ENCODE assay signal across 8 cellular contexts in the genomic region with DNA sequence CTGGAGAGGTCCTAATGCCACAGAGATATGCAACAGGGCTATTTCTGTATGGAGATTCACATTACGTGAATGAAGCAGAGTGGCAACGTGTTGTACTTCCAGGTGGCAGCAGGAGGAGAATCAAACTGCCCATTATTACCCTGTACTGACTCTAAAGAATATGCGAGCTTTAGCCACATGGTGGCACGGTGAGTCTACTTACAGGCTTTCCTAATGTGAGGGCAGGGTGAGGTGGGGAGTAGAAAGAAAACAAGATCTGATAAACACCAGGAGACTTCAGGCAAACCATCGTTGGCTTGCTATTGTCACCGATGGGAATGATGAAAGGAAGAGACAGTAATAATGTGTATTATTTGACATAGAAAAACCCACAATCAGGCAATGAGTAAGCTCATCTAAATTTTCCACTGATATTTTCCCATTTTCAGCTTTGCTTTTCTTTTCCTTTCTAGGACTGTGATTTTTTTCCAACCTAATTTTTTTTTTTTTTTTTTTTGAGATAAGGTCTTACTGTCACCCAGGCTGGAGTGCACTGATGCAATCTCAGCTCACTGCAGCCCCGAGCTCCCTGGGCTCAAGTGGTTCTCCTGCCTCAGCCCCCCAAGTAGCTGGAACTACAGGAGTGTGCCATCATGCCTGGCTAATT.
DNase-seq lines count a peak whose midpoint lies in the region; ATAC-seq and TF ChIP-seq lines count a peak whose summit lies in the region.

No MANE protein-coding gene starts in this region.

- H3K4me1 ChIP-seq in BE2C, result no peaks in the 10 kb centered on the region

- peak; percentile 76 for DNase-seq in BE2C
- peak; percentile 83 for DNase-seq in NCI-H2227 (lab: John Stamatoyannopoulos, UW; ENCODE audit: unreplicated experiment)
- DNase-seq in WTC11 (ENCODE audit: low spot score), result peak; percentile 75
- peak; percentile 80 for DNase-seq in cerebellum (ENCODE audit: low spot score)
- peak; percentile 55 to 75 for DNase-seq in left colon
- DNase-seq in stimulated activated CD4-positive, alpha-beta T cell treated with anti-CD3 and anti-CD28 coated beads, TNF-alpha, amount 100 ng/mL, for 4 hours (ENCODE audit: low read depth in 3 of 3), result peak in 2 of 3 experiments; percentile 2 to 23

- peak overlapping the region; percentile 84 for H3K27ac Mint-ChIP-seq in WTC11

- no peaks in the 10 kb centered on the region for H3K36me3 Mint-ChIP-seq in WTC11

- no peaks in the 10 kb centered on the region for H3K9me3 Mint-ChIP-seq in WTC11

- POLR2A ChIA-PET in WTC11 (lab: Charles Lee), result interaction anchor here (0.7 to 1.1 kb wide), 3 partner anchors 38 to 247 kb away, joined by 3 to 5 read pairs (median 5); a partner anchor contains a TSS

- H3K4me1 Mint-ChIP-seq in WTC11, result peaks cover 23% of the 10 kb centered on the region

- no peak overlapping the region for H3K4me3 Mint-ChIP-seq in WTC11

- H3K27me3 Mint-ChIP-seq in WTC11 (ENCODE audit: low read depth), result no peaks in the 10 kb centered on the region

- CTCF ChIA-PET in WTC11 (lab: Charles Lee), result interaction anchor here (0.6 to 2.9 kb wide), 17 partner anchors 13 to 351 kb away, joined by 3 to 21 read pairs (median 4); a partner anchor contains a TSS

- TF ChIP-seq CTCF in BE2C (IDR thresholded peaks at IDR 0.05; ENCODE audit: low read depth, low read length) (peak; percentile 90), WTC11 (IDR thresholded peaks at IDR 0.05) (peak; percentile 48)

- H3K9me3 ChIP-seq in BE2C, result no peaks in the 10 kb centered on the region

- H3K36me3 ChIP-seq in BE2C, result no peaks in the 10 kb centered on the region

- intact Hi-C loops in left colon (cut with DNase I, micrococcal nuclease), result loop anchor here (5.0 to 10.0 kb wide), 3 partner anchors 204 to 347 kb away; a partner anchor contains a TSS

- ATAC-seq in GM19023 (IDR thresholded peaks at IDR 0.05; ENCODE audit: unreplicated experiment) (peak; percentile 94), HG03135 (IDR thresholded peaks at IDR 0.05; ENCODE audit: unreplicated experiment) (peak; percentile 93), WTC11 (peak; percentile 100), left colon (peak; percentile 100)

- no peak overlapping the region for H3K4me3 ChIP-seq in BE2C (ENCODE audit: low read depth, low read length)

- no peaks in the 10 kb centered on the region for H3K27me3 ChIP-seq in BE2C

TF ChIP-seq in WTC11, 78 proteins besides CTCF, POLR2A, EP300 and RAD21:
- TF ChIP-seq TCF7 (CRISPR knock-in tag; IDR thresholded peaks at IDR 0.05; ENCODE audit: low read depth) (no peak), GABPB1 (CRISPR knock-in tag; IDR thresholded peaks at IDR 0.05) (peak; percentile 45; the same call in 1 of the 2 replicates), CBFB (CRISPR knock-in tag; IDR thresholded peaks at IDR 0.05; ENCODE audit: low read depth) (no peak), NFYB (CRISPR knock-in tag; conservative IDR thresholded peaks at IDR 0.05; ENCODE audit: low read depth) (no peak), FOXJ3 (CRISPR knock-in tag; IDR thresholded peaks at IDR 0.05; ENCODE audit: borderline replicate concordance) (no peak)
- TF ChIP-seq, protein P1, sequence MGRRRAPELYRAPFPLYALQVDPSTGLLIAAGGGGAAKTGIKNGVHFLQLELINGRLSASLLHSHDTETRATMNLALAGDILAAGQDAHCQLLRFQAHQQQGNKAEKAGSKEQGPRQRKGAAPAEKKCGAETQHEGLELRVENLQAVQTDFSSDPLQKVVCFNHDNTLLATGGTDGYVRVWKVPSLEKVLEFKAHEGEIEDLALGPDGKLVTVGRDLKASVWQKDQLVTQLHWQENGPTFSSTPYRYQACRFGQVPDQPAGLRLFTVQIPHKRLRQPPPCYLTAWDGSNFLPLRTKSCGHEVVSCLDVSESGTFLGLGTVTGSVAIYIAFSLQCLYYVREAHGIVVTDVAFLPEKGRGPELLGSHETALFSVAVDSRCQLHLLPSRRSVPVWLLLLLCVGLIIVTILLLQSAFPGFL (CRISPR knock-in tag; IDR thresholded peaks at IDR 0.05; ENCODE audit: borderline replicate concordance), result no peak

Comparison
In these comparisons a context has a peak if more than half of its experiments do, and no peak if none do; other contexts are left out.
1. DNase-seq: peak in every context shown above with its lines; median percentile 83 in NCI-H2227; 80 in cerebellum; 76 in BE2C; 75 in WTC11; 65 in left colon; 12 in stimulated activated CD4-positive, alpha-beta T cell treated with anti-CD3 and anti-CD28 coated beads, TNF-alpha, amount 100 ng/mL, for 4 hours.